Comparison of ENCODE assay signal across 2 cellular contexts in genomic region chr1:32406629-32407111, GRCh38.
A peak's percentile ranks its signal among the peaks of the same experiment; 100 is the strongest.
TF ChIP-seq lines count a peak whose summit lies in the region.

No MANE protein-coding gene starts in this region.

TF ChIP-seq in HEK293, 187 proteins besides CTCF, POLR2A, EP300 and RAD21:
- TF ChIP-seq PRDM10 (tag by site-specific recombination; IDR thresholded peaks at IDR 0.05) = peak; percentile 29; the same call in 1 of the 2 replicates
- no peak for TF ChIP-seq ZNF558 (tag by site-specific recombination; IDR thresholded peaks at IDR 0.05)
TF ChIP-seq in HEK293: peak in this region for 1.

TF ChIP-seq in liver, 16 proteins besides CTCF, POLR2A, EP300 and RAD21 (continued from another document):
- TF ChIP-seq REST (IDR thresholded peaks at IDR 0.05) (no peak), HNF4G (IDR thresholded peaks at IDR 0.05) (peak; percentile 52), HNF4A (conservative IDR thresholded peaks at IDR 0.05) (peak; percentile 88 to 89), GABPA (IDR thresholded peaks at IDR 0.05 in 1 of 2, conservative IDR thresholded peaks at IDR 0.05 in 1 of 2) (peak in 1 of 2 donors; percentile 52), TAF1 (conservative IDR thresholded peaks at IDR 0.05) (no peak), FOXA1 (IDR thresholded peaks at IDR 0.05) (peak; percentile 74)
